In the genomic region with DNA sequence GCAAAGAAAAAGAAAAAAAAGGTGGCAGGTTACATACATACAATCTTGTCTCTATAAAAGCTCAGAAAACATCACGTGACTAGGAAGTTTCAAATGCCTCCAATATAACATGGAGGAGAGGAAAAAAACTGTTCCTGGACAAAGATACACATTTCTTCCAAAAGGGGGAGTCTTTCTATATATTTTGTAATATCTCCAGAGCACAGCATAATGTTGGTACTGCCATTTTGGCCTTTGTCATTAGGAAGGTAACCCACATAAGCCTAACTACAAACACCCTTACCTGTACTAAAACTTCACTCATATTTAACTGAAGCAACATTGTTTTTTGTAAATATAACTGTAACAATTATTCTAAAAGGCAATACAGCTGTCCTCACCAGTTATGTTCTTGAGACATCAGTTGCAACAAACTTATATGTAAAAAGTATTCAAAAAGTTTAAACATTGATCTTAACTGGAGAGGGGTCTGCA, we compare ENCODE assay signal across 7 cellular contexts. TPM values are rescaled to one million over a fixed set of nuclear protein-coding genes. Genes with fewer than 3 reads are reported as not detected.
A peak's percentile ranks its signal among the peaks of the same experiment; 100 is the strongest.
DNase-seq lines count a peak whose midpoint lies in the region; ATAC-seq, FAIRE-seq and TF ChIP-seq lines count a peak whose summit lies in the region.

No MANE protein-coding gene starts in this region.

- no peak overlapping the region for H3K9ac ChIP-seq in endothelial cell of umbilical vein (replicated peaks; ENCODE audit: extremely low read depth, insufficient read depth, low read length)

- no TSS peak for BruUV-seq in endothelial cell of umbilical vein (replicated peaks; lab: Mats Ljungman, UMichigan)

- H3K36me3 ChIP-seq in endothelial cell of umbilical vein (ENCODE audit: control insufficient read depth in 2 of 2, extremely low read depth in 1 of 2, insufficient read depth in 2 of 2, low read length in 2 of 2) (peaks cover 3 to 11% of the 10 kb centered on the region in 2 experiments), psoas muscle (ENCODE audit: insufficient read depth in 1 of 2, low read depth in 1 of 2) (peaks cover 3 to 26% of the 10 kb centered on the region in 2 donors), body of pancreas (replicated peaks in 1 of 2; ENCODE audit: insufficient read depth in 1 of 2, low read depth in 2 of 2) (peaks cover 0 to 3% of the 10 kb centered on the region in 2 donors)

- H3K4me3 ChIP-seq in endothelial cell of umbilical vein (replicated peaks in 1 of 3; ENCODE audit: insufficient read depth in 1 of 3, low read depth in 1 of 3, low read length in 3 of 3) (no peak overlapping the region), psoas muscle (peak overlapping the region; percentile 95), body of pancreas (no peak overlapping the region)

- no peaks in the 10 kb centered on the region for H3K9me1 ChIP-seq in endothelial cell of umbilical vein (replicated peaks; ENCODE audit: control insufficient read depth, extremely low read depth, insufficient read depth, low read length)

- WGBS in psoas muscle, 3 donors, result 78 to 91% (median 89%) methylated on average over 1 of the region's 1 CpG
- WGBS in body of pancreas, 2 donors, result 62 to 79% methylated on average over 1 of the region's 1 CpG

- ATAC-seq in psoas muscle (no peak), body of pancreas (no peak)

- peaks cover 38% of the 10 kb centered on the region for H3K79me2 ChIP-seq in endothelial cell of umbilical vein (ENCODE audit: control insufficient read depth, insufficient read depth, low read length)

- H3K4me2 ChIP-seq in endothelial cell of umbilical vein (ENCODE audit: insufficient read depth, low read length), result peak overlapping the region; percentile 74

- peak; percentile 89 for DNase-seq in ELR (ENCODE audit: low read depth)
- DNase-seq in LoVo (ENCODE audit: low spot score), result peak; percentile 92
- peak; percentile 90 for DNase-seq in RWPE1 (ENCODE audit: low spot score)
- DNase-seq in endothelial cell of umbilical vein (ENCODE audit: low read depth, low spot score), result peak; percentile 54
- DNase-seq in psoas muscle, result no peak
- DNase-seq in body of pancreas, result no peak
- DNase-seq in COLO668 (lab: John Stamatoyannopoulos, UW; ENCODE audit: unreplicated experiment), result no peak

- FAIRE-seq in endothelial cell of umbilical vein (lab: Jason Lieb, UNC), result no peak

- intact Hi-C loops in endothelial cell of umbilical vein (cut with micrococcal nuclease), result no loop called here
- intact Hi-C loops in psoas muscle (cut with DNase I), result no loop called here
- intact Hi-C loops in body of pancreas (cut with DNase I), result no loop called here

- POLR2A ChIA-PET in RWPE1 (lab: Yijun Ruan, JAX; ENCODE audit: low non-redundant PET) (interaction anchor here (1.0 kb wide), 1 partner anchor 44 kb away, joined by 3 read pairs; no protein-coding TSS in a partner anchor), endothelial cell of umbilical vein (lab: Charles Lee) (no interaction called here)

- no peak overlapping the region for H2AFZ ChIP-seq in endothelial cell of umbilical vein (ENCODE audit: low read depth, low read length)

- H3K4me1 ChIP-seq in endothelial cell of umbilical vein (ENCODE audit: control insufficient read depth, extremely low read depth, insufficient read depth, low read length) (peaks cover 32% of the 10 kb centered on the region), psoas muscle (peaks cover 30% of the 10 kb centered on the region), body of pancreas (peaks cover 29% of the 10 kb centered on the region)

- H3K9me3 ChIP-seq in endothelial cell of umbilical vein (replicated peaks; ENCODE audit: control insufficient read depth, insufficient read depth, low read length) (no peaks in the 10 kb centered on the region), psoas muscle (no peaks in the 10 kb centered on the region), body of pancreas (no peaks in the 10 kb centered on the region)

- peak; percentile 75 for TF ChIP-seq CTCF in RWPE1 (conservative IDR thresholded peaks at IDR 0.05; ENCODE audit: low read depth)
- TF ChIP-seq CTCF in endothelial cell of umbilical vein (IDR thresholded peaks at IDR 0.05; ENCODE audit: extremely low read depth in 1 of 2, insufficient read depth in 1 of 2, low read depth in 1 of 2, low read length in 2 of 2), result peak in 1 of 2 donors; percentile 8
- no peak for TF ChIP-seq CTCF in psoas muscle (IDR thresholded peaks at IDR 0.05)
- peak in 3 of 7 experiments; percentile 2 to 12 (median 6) for TF ChIP-seq CTCF in body of pancreas (IDR thresholded peaks at IDR 0.05)

- H3K27me3 ChIP-seq in endothelial cell of umbilical vein (ENCODE audit: control insufficient read depth in 2 of 2, insufficient read depth in 2 of 2, low read length in 2 of 2) (peaks cover 15 to 16% of the 10 kb centered on the region in 2 experiments), psoas muscle (ENCODE audit: insufficient read depth in 3 of 3, low read length in 2 of 3) (peaks cover 0 to 10% (median 0%) of the 10 kb centered on the region in 3 donors), body of pancreas (no peaks in the 10 kb centered on the region)

- peaks cover 11% of the 10 kb centered on the region for H4K20me1 ChIP-seq in endothelial cell of umbilical vein (replicated peaks; ENCODE audit: control insufficient read depth, extremely low read depth, insufficient read depth, low read length)

- H3K27ac ChIP-seq in RWPE1 (no peak overlapping the region), endothelial cell of umbilical vein (ENCODE audit: insufficient read depth, low read depth, low read length) (no peak overlapping the region), psoas muscle (no peak overlapping the region), body of pancreas (no peak overlapping the region)

- CTCF ChIA-PET in RWPE1 (lab: Yijun Ruan, JAX) (interaction anchor here (0.5 to 2.9 kb wide), 18 partner anchors 9 to 420 kb away, joined by 3 to 12 read pairs (median 4); no protein-coding TSS in a partner anchor), endothelial cell of umbilical vein (lab: Charles Lee) (interaction anchor here (0.6 to 5.1 kb wide), 12 partner anchors 9 to 281 kb away, joined by 3 to 21 read pairs (median 4); no protein-coding TSS in a partner anchor)

- TF ChIP-seq POLR2A in endothelial cell of umbilical vein (IDR thresholded peaks at IDR 0.05; ENCODE audit: low read depth, low read length), result no peak
- TF ChIP-seq POLR2A in body of pancreas (IDR thresholded peaks at IDR 0.05), result no peak

- dilution Hi-C loops in endothelial cell of umbilical vein (cut with MboI; ENCODE audit: extremely low pct_ligation_motif_present, low sequenced_read_pairs), result no loop called here

TF ChIP-seq in endothelial cell of umbilical vein, 7 proteins besides CTCF, POLR2A, EP300 and RAD21:
- TF ChIP-seq MAX (IDR thresholded peaks at IDR 0.05; ENCODE audit: insufficient read depth, insufficient read length) (no peak), FOS (IDR thresholded peaks at IDR 0.05; ENCODE audit: borderline replicate concordance, insufficient read depth, low read length) (no peak), GATA2 (IDR thresholded peaks at IDR 0.05; ENCODE audit: insufficient read depth, insufficient read length, low read depth, low read length) (no peak), JUN (IDR thresholded peaks at IDR 0.05; ENCODE audit: borderline replicate concordance, insufficient read depth, insufficient read length, low read depth) (no peak), EZH2 (IDR thresholded peaks at IDR 0.05; ENCODE audit: borderline replicate concordance, low read depth, low read length, severe bottlenecking) (no peak), POLR2AphosphoS5 (IDR thresholded peaks at IDR 0.05; ENCODE audit: insufficient read depth, low read depth, low read length) (no peak), MYC (IDR thresholded peaks at IDR 0.05; ENCODE audit: low read depth, low read length) (no peak)

RNA-seq across cellular contexts. Expression of gene BTF3, which starts 1.2 kb away (rescaled TPM):
- total RNA-seq in endothelial cell of umbilical vein (632 and 637 TPM in 2 replicates), psoas muscle (100 to 1,000 TPM; 451 to 591 (median 525) TPM), body of pancreas (100 to 1,000 TPM; 147 to 346 TPM)
- polyA plus RNA-seq in endothelial cell of umbilical vein (220 and 325 TPM in 2 replicates), psoas muscle (1,000 to 10,000 TPM in 1 of 3 donors, 100 to 1,000 TPM in 2; 664 to 1,021 (median 727) TPM)
- 503 and 568 TPM in 2 replicates for polyA plus RNA-seq in endothelial cell of umbilical vein (2011; cell fraction: cytosol; rRNA removed)
- 168 and 211 TPM in 2 replicates for polyA plus RNA-seq in endothelial cell of umbilical vein (2011; cell fraction: nucleus; rRNA removed)
- 726 and 859 TPM in 2 replicates for polyA plus RNA-seq in endothelial cell of umbilical vein (2012)
- 207 and 247 TPM in 2 replicates for polyA minus RNA-seq in endothelial cell of umbilical vein
- polyA minus RNA-seq in endothelial cell of umbilical vein (2011; cell fraction: cytosol; rRNA and poly(A)+ RNA removed), result 397 TPM
- 61.1 and 66.3 TPM in 2 replicates for polyA minus RNA-seq in endothelial cell of umbilical vein (2011; cell fraction: nucleus; rRNA and poly(A)+ RNA removed)

RNA-seq across cellular contexts. Expression of gene FOXD1, which starts 48.4 kb away (rescaled TPM):
- total RNA-seq in endothelial cell of umbilical vein, result 0.14 and 0.20 TPM in 2 replicates
- polyA plus RNA-seq in endothelial cell of umbilical vein, result 0.06 TPM in 1 of 2 replicates, not detected in the other
- polyA plus RNA-seq in endothelial cell of umbilical vein (2011; cell fraction: cytosol; rRNA removed), result not detected in 2 replicates
- not detected in 2 replicates for polyA plus RNA-seq in endothelial cell of umbilical vein (2011; cell fraction: nucleus; rRNA removed)
- polyA plus RNA-seq in endothelial cell of umbilical vein (2012), result not detected in 2 replicates
- not detected in 2 replicates for polyA minus RNA-seq in endothelial cell of umbilical vein
- not detected for polyA minus RNA-seq in endothelial cell of umbilical vein (2011; cell fraction: cytosol; rRNA and poly(A)+ RNA removed)
- not detected in 2 replicates for polyA minus RNA-seq in endothelial cell of umbilical vein (2011; cell fraction: nucleus; rRNA and poly(A)+ RNA removed)
- under 1 TPM in 3 of 4 donors, not detected in 1; 0.36 to 0.94 (median 0.71) TPM for total RNA-seq in psoas muscle
- under 1 TPM; 0.15 to 0.29 (median 0.17) TPM for polyA plus RNA-seq in psoas muscle
- not detected for total RNA-seq in body of pancreas

Comparison
In these comparisons a context has a peak if more than half of its experiments do, and no peak if none do; other contexts are left out.
1. DNase-seq: peak in ELR (single experiment), LoVo (single experiment), RWPE1 (single experiment) and endothelial cell of umbilical vein (single experiment); none in psoas muscle (0 of 2), body of pancreas (0 of 4) and COLO668 (single experiment).